In the genomic region with DNA sequence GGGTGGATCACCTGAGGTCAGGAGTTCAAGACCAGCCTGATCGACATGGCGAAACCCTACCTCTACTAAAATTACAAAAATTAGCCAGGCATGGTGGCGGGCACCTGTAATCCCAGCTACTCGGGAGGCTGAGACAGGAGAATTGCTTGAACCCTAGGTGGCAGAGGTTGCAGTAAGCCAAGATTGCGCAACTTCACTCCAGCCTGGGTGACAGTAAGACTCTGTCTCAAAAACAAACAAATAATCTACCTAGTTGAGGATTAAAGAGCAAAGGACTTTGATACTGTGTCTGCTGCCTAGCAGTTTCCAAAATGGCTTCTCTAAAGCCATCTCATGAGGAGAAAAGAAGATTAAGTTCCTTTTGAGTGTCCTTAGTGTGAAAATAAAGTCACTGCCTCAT, we compare ENCODE assay signal across 25 cellular contexts. TPM values are rescaled to one million over a fixed set of nuclear protein-coding genes. Genes with fewer than 3 reads are reported as not detected.
"Had no signal": no experiment of that assay in that cellular context is flagged by ENCODE, and none has a peak within 500 bp of the region (broad histone marks: within the 10 kb centered on the region; RNA-seq: fewer than 3 reads in every experiment).

No MANE protein-coding gene starts in this region.

- H3K9me3 ChIP-seq: esophagus squamous epithelium, heart right ventricle, left ventricle myocardium inferior, lower lobe of right lung, prostate gland, right atrium auricular region, sigmoid colon, stomach, thyroid gland, vagina had no signal

- FAIRE-seq: endometrium had no signal

- H3K27ac ChIP-seq: esophagus squamous epithelium, heart right ventricle, left ventricle myocardium inferior, lower lobe of right lung, prostate gland, right atrium auricular region, sigmoid colon, stomach, thyroid gland, vagina had no signal

- H3K4me3 Mint-ChIP-seq: effector memory CD8-positive, alpha-beta T cell; naive thymus-derived CD8-positive, alpha-beta T cell; nephron progenitor cell; stimulated activated effector memory CD8-positive, alpha-beta T cell treated with anti-CD3 and anti-CD28 coated beads, Interleukin-12 subunit alpha, Interleukin-12 subunit beta, amount 100 ng/mL, for 72 hours had no signal

- H3K27me3 ChIP-seq: esophagus squamous epithelium, right atrium auricular region, sigmoid colon, stomach, thyroid gland, vagina had no signal

- H3K4me1 Mint-ChIP-seq: nephron progenitor cell had no signal

- H3K27ac Mint-ChIP-seq: effector memory CD8-positive, alpha-beta T cell; naive thymus-derived CD8-positive, alpha-beta T cell; nephron progenitor cell; stimulated activated effector memory CD8-positive, alpha-beta T cell treated with anti-CD3 and anti-CD28 coated beads, Interleukin-12 subunit alpha, Interleukin-12 subunit beta, amount 100 ng/mL, for 72 hours had no signal

- H3K36me3 ChIP-seq: lower lobe of right lung, prostate gland had no signal

- H3K4me1 ChIP-seq: prostate gland, right atrium auricular region, vagina had no signal

- H3K27me3 Mint-ChIP-seq: effector memory CD8-positive, alpha-beta T cell; naive thymus-derived CD8-positive, alpha-beta T cell had no signal

- H3K4me3 ChIP-seq: esophagus squamous epithelium, heart right ventricle, left ventricle myocardium inferior, lower lobe of right lung, prostate gland, right atrium auricular region, sigmoid colon, stomach, thyroid gland, vagina had no signal

- ATAC-seq: effector memory CD8-positive, alpha-beta T cell; heart right ventricle; left cardiac atrium; lower lobe of right lung; naive thymus-derived CD8-positive, alpha-beta T cell; stimulated activated effector memory CD8-positive, alpha-beta T cell treated with anti-CD3 and anti-CD28 coated beads, Interleukin-12 subunit alpha, Interleukin-12 subunit beta, amount 100 ng/mL, for 72 hours had no signal

- DNase-seq: effector memory CD8-positive, alpha-beta T cell; erythroblast; esophagus squamous epithelium; foreskin melanocyte; glutamatergic neuron; heart right ventricle; hippocampal formation; left cardiac atrium; left ventricle myocardium inferior; lower lobe of right lung; naive thymus-derived CD8-positive, alpha-beta T cell; nephron progenitor cell; nucleus accumbens; sigmoid colon; stimulated activated CD4-positive, alpha-beta T cell treated with anti-CD3 and anti-CD28 coated beads, Interleukin-2, amount 100 ng/mL, for 24 hours; stimulated activated CD4-positive, alpha-beta T cell treated with anti-CD3 and anti-CD28 coated beads, Interleukin-4, amount 100 ng/mL, for 24 hours; stimulated activated naive CD4-positive, alpha-beta T cell treated with Interleukin-2 at 50 U/mL for 16 hours; stomach; thyroid gland; trophoblast cell had no signal

- H3K9me3 Mint-ChIP-seq: effector memory CD8-positive, alpha-beta T cell; naive thymus-derived CD8-positive, alpha-beta T cell; nephron progenitor cell; stimulated activated effector memory CD8-positive, alpha-beta T cell treated with anti-CD3 and anti-CD28 coated beads, Interleukin-12 subunit alpha, Interleukin-12 subunit beta, amount 100 ng/mL, for 72 hours had no signal

RNA-seq across cellular contexts. Expression of a gene that starts 53.8 kb away (rescaled TPM):
- total RNA-seq: right atrium auricular region had no signal
- polyA plus RNA-seq: naive thymus-derived CD8-positive, alpha-beta T cell had no signal
